ENCODE assay signal across 8 cellular contexts in genomic region chr3:120506828-120507774, GRCh38. TPM values are rescaled to one million over a fixed set of nuclear protein-coding genes. Genes with fewer than 3 reads are reported as not detected.
A peak's percentile ranks its signal among the peaks of the same experiment; 100 is the strongest.
DNase-seq lines count a peak whose midpoint lies in the region; FAIRE-seq and TF ChIP-seq lines count a peak whose summit lies in the region.

No MANE protein-coding gene starts in this region.

- H3K27ac Mint-ChIP-seq in type B pancreatic cell: no peak overlapping the region

- FAIRE-seq in keratinocyte (lab: Jason Lieb, UNC): peak; percentile 29

- DNase-seq in A172 (ENCODE audit: low spot score) (peak; percentile 64), GM04503 (ENCODE audit: low read depth) (peak; percentile 45), NCI-H1694 (lab: John Stamatoyannopoulos, UW) (peak; percentile 2), astrocyte of the hippocampus (ENCODE audit: low read depth, low spot score) (peak; percentile 58), keratinocyte (ENCODE audit: low read depth, low spot score) (no peak), type B pancreatic cell (ENCODE audit: extremely low spot score, unreplicated experiment) (no peak), T-helper 9 cell (no peak)
- DNase-seq in stimulated activated CD4-positive, alpha-beta T cell treated with anti-CD3 and anti-CD28 coated beads, Interleukin-4, amount 100 ng/mL, for 4 hours: no peak

- TF ChIP-seq CTCF in keratinocyte (optimal IDR thresholded peaks at IDR 0.05 in 1 of 3, IDR thresholded peaks at IDR 0.05 in 1 of 3, conservative IDR thresholded peaks at IDR 0.05 in 1 of 3; ENCODE audit: extremely low read depth in 1 of 3, insufficient read depth in 2 of 3, low read length in 3 of 3): peak; percentile 54 to 67 (median 58)
- peak; percentile 76 for TF ChIP-seq CTCF in type B pancreatic cell (conservative IDR thresholded peaks at IDR 0.05)

- H3K4me3 Mint-ChIP-seq in type B pancreatic cell: no peak overlapping the region

- no peaks in the 10 kb centered on the region for H4K20me1 ChIP-seq in keratinocyte (ENCODE audit: control insufficient read depth, extremely low read depth, insufficient read depth, low read length)

- no peaks in the 10 kb centered on the region for H3K9me3 ChIP-seq in keratinocyte (ENCODE audit: control insufficient read depth, low read depth, low read length)

- no peaks in the 10 kb centered on the region for H3K79me2 ChIP-seq in keratinocyte (ENCODE audit: control insufficient read depth, insufficient read depth, low read length)

- H2AFZ ChIP-seq in keratinocyte (ENCODE audit: control insufficient read depth, low read length): peak overlapping the region; percentile 17

- no peaks in the 10 kb centered on the region for H3K27me3 Mint-ChIP-seq in type B pancreatic cell

- dilution Hi-C loops in keratinocyte (cut with MboI; ENCODE audit: extremely low pct_ligation_motif_present, low sequenced_read_pairs): no loop called here

- H3K4me3 ChIP-seq in keratinocyte (ENCODE audit: control insufficient read depth in 2 of 3, extremely low read depth in 1 of 3, insufficient read depth in 2 of 3, low read depth in 1 of 3, low read length in 3 of 3): no peak overlapping the region

- no peak overlapping the region for H3K27ac ChIP-seq in keratinocyte (ENCODE audit: control insufficient read depth, insufficient read depth, low read length)

- H3K4me1 Mint-ChIP-seq in type B pancreatic cell (ENCODE audit: unreplicated experiment): peaks cover 11% of the 10 kb centered on the region

- H3K4me1 ChIP-seq in keratinocyte (ENCODE audit: control insufficient read depth, extremely low read depth, insufficient read depth, low read length): peaks cover 3% of the 10 kb centered on the region

- H3K9me1 ChIP-seq in keratinocyte (ENCODE audit: control insufficient read depth, extremely low read depth, insufficient read depth, low read length): no peaks in the 10 kb centered on the region

- peak overlapping the region; percentile 17 for H3K4me2 ChIP-seq in keratinocyte (ENCODE audit: control insufficient read depth, extremely low read depth, insufficient read depth, low read depth, low read length)

- no peaks in the 10 kb centered on the region for H3K27me3 ChIP-seq in keratinocyte (ENCODE audit: control insufficient read depth, extremely low read depth, insufficient read depth, low read length)

- no peak overlapping the region for H3K9ac ChIP-seq in keratinocyte (ENCODE audit: control insufficient read depth, extremely low read depth, insufficient read depth, low read length)

- H3K36me3 ChIP-seq in keratinocyte (ENCODE audit: control insufficient read depth in 2 of 2, extremely low read depth in 1 of 2, insufficient read depth in 2 of 2, low read length in 2 of 2): no peaks in the 10 kb centered on the region

- peaks cover 4% of the 10 kb centered on the region for H3K9me3 Mint-ChIP-seq in type B pancreatic cell

- peaks cover 3% of the 10 kb centered on the region for H3K36me3 Mint-ChIP-seq in type B pancreatic cell

RNA-seq across cellular contexts. Expression of gene FSTL1, which starts 56.3 kb away (rescaled TPM):
- total RNA-seq in A172 (2014; rRNA removed; shearing (Covaris generic)): 812 and 991 TPM in 2 replicates
- 59.0 to 93.9 TPM (median 67.1 TPM) in 3 replicates for polyA plus RNA-seq in keratinocyte
- polyA plus RNA-seq in keratinocyte (2011; ENCODE audit: low read depth): 5.4 TPM
- 29.1 and 39.5 TPM in 2 replicates for polyA plus RNA-seq in keratinocyte (2011; cell fraction: cytosol; rRNA removed)
- polyA plus RNA-seq in keratinocyte (2011; cell fraction: nucleus; rRNA removed): 75.1 and 87.2 TPM in 2 replicates
- 12.2 and 72.7 TPM in 2 replicates for polyA plus RNA-seq in keratinocyte (2012; ENCODE audit: low replicate concordance)
- 82.5 to 110 TPM (median 97.8 TPM) in 3 replicates for polyA minus RNA-seq in keratinocyte
- polyA minus RNA-seq in keratinocyte (2011; cell fraction: cytosol; rRNA and poly(A)+ RNA removed): 56.2 TPM
- 50.8 and 105 TPM in 2 replicates for polyA minus RNA-seq in keratinocyte (2011; cell fraction: nucleus; rRNA and poly(A)+ RNA removed)
- 183 and 383 TPM in 2 replicates for total RNA-seq in type B pancreatic cell (ENCODE audit: low replicate concordance)

Comparison
In these comparisons a context has a peak if more than half of its experiments do, and no peak if none do; other contexts are left out.
1. DNase-seq: peak in A172 (single experiment), GM04503 (single experiment), NCI-H1694 (single experiment) and astrocyte of the hippocampus (single experiment); none in keratinocyte (single experiment), type B pancreatic cell (single experiment), T-helper 9 cell (single experiment) and stimulated activated CD4-positive, alpha-beta T cell treated with anti-CD3 and anti-CD28 coated beads, Interleukin-4, amount 100 ng/mL, for 4 hours (0 of 2).